Comparison of ENCODE assay signal across 27 cellular contexts in genomic region chr13:80371840-80372509, GRCh38. TPM values are rescaled to one million over a fixed set of nuclear protein-coding genes. Genes with fewer than 3 reads are reported as not detected.
DNase-seq lines count a peak whose midpoint lies in the region; ATAC-seq, FAIRE-seq and TF ChIP-seq lines count a peak whose summit lies in the region.
"Had no signal": no experiment of that assay in that cellular context is flagged by ENCODE, and none has a peak within 500 bp of the region (broad histone marks: within the 10 kb centered on the region; RNA-seq: fewer than 3 reads in every experiment).

No MANE protein-coding gene starts in this region.

- in situ Hi-C loops in HepG2 (cut with HindIII; ENCODE audit: extremely low pct_ligation_motif_present, low pct_unique_long_range_greater_than_20kb), result loop anchor here (25.0 kb wide), 1 partner anchor 585 kb away; no protein-coding TSS in a partner anchor

- H3K36me3 ChIP-seq in right lobe of liver (no peaks in the 10 kb centered on the region), HepG2 (replicated peaks in 1 of 2; ENCODE audit: control insufficient read depth in 1 of 2, insufficient read depth in 2 of 2, low read length in 2 of 2) (no peaks in the 10 kb centered on the region), pancreas (no peaks in the 10 kb centered on the region)
- H3K36me3 ChIP-seq: BLaER1 treated with 17β-estradiol and CSF1 and Interleukin-3, amounts not matched to agents 10 nM and 100 nM had no signal

- intact Hi-C loops in right lobe of liver (cut with DNase I) (loop anchor here in 1 of 2 donors (10.0 kb wide), 1 partner anchor 687 kb away; no protein-coding TSS in a partner anchor), HepG2 (cut with micrococcal nuclease; ENCODE audit: unreplicated experiment) (no loop called here), pancreas (cut with DNase I) (no loop called here)

- no peak overlapping the region for H3K4me3 Mint-ChIP-seq in activated CD8-positive, alpha-beta T cell treated with anti-CD3 and anti-CD28 coated beads, Interleukin-2, amount 10 ng/mL, durations not matched to agents 7 days and 5 days
- H3K4me3 Mint-ChIP-seq: B cell; CD14-positive monocyte; CD4-positive, alpha-beta memory T cell; CD4-positive, CD25-positive, alpha-beta regulatory T cell; CD8-positive, alpha-beta memory T cell had no signal

- H3K9me3 Mint-ChIP-seq in activated CD8-positive, alpha-beta T cell treated with anti-CD3 and anti-CD28 coated beads, Interleukin-2, amount 10 ng/mL, durations not matched to agents 7 days and 5 days (ENCODE audit: insufficient read depth), result no peaks in the 10 kb centered on the region

- TF ChIP-seq CTCF in right lobe of liver (IDR thresholded peaks at IDR 0.05), result no peak
- no peak for TF ChIP-seq CTCF in HepG2 (CRISPR knock-in tag; IDR thresholded peaks at IDR 0.05)
- no peak for TF ChIP-seq CTCF in epithelial cell of esophagus (IDR thresholded peaks at IDR 0.05; ENCODE audit: insufficient read depth, low read depth, low read length, missing control alignments)
- TF ChIP-seq CTCF in pancreas (IDR thresholded peaks at IDR 0.05), result no peak

- no peak for TF ChIP-seq EP300 in HepG2 (IDR thresholded peaks at IDR 0.05; ENCODE audit: low read depth in 2 of 2, low read length in 2 of 2)
- no peak for TF ChIP-seq EP300 in HepG2 (CRISPR knock-in tag; IDR thresholded peaks at IDR 0.05; ENCODE audit: borderline replicate concordance)

- no peak for TF ChIP-seq RAD21 in HepG2 (CRISPR knock-in tag; IDR thresholded peaks at IDR 0.05)

- H4K20me1 ChIP-seq in HepG2 (ENCODE audit: insufficient read depth, low read length), result no peaks in the 10 kb centered on the region
- H4K20me1 ChIP-seq: BLaER1 treated with 17β-estradiol and CSF1 and Interleukin-3, amounts not matched to agents 10 nM and 100 nM had no signal

- no peak overlapping the region for H3K27ac ChIP-seq in right lobe of liver
- H3K27ac ChIP-seq in HepG2 (ENCODE audit: extremely low read length, insufficient read depth, low read length), result no peak overlapping the region
- peak overlapping the region in 1 of 4 donors; percentile 11 for H3K27ac ChIP-seq in pancreas
- H3K27ac ChIP-seq: 22Rv1; A549; BLaER1 treated with 17β-estradiol and CSF1 and Interleukin-3, amounts not matched to agents 10 nM and 100 nM had no signal

- no peak overlapping the region for H3K27ac Mint-ChIP-seq in activated CD8-positive, alpha-beta T cell treated with anti-CD3 and anti-CD28 coated beads, Interleukin-2, amount 10 ng/mL, durations not matched to agents 7 days and 5 days
- H3K27ac Mint-ChIP-seq: B cell; CD14-positive monocyte; CD4-positive, alpha-beta memory T cell; CD4-positive, CD25-positive, alpha-beta regulatory T cell; CD8-positive, alpha-beta memory T cell had no signal

- DNase-seq in right lobe of liver (no peak), HepG2 (ENCODE audit: low spot score) (no peak), epithelial cell of esophagus (ENCODE audit: low read depth) (peak; percentile 14), left lobe of liver (ENCODE audit: low spot score) (no peak), pancreas (no peak), SW480 (ENCODE audit: low spot score) (no peak), NCI-H2081 treated with DMSO at 0.1 percent for 48 hours (lab: John Stamatoyannopoulos, UW) (no peak)
- no peak for DNase-seq in activated CD8-positive, alpha-beta T cell treated with anti-CD3 and anti-CD28 coated beads, Interleukin-2, amount 10 ng/mL, durations not matched to agents 7 days and 5 days
- DNase-seq: AML-193; CD4-positive, alpha-beta memory T cell; CD4-positive, CD25-positive, alpha-beta regulatory T cell; CD8-positive, alpha-beta memory T cell; COR-L47; DMS 273 treated with DMSO at 0.1 percent for 48 hours; DMS153; DMS53; DMS79; DND-41; EL; GDM1 had no signal

- H3K4me3 ChIP-seq in right lobe of liver (no peak overlapping the region), HepG2 (replicated peaks in 1 of 3; ENCODE audit: insufficient read depth in 1 of 3, low read depth in 2 of 3, low read length in 3 of 3) (no peak overlapping the region), epithelial cell of esophagus (ENCODE audit: low read length) (no peak overlapping the region), pancreas (no peak overlapping the region)
- H3K4me3 ChIP-seq: A549; BLaER1 treated with 17β-estradiol and CSF1 and Interleukin-3, amounts not matched to agents 10 nM and 100 nM; GM12878 had no signal

- ATAC-seq in right lobe of liver (peak; percentile 36 to 84 (median 63)), HepG2 (no peak), left lobe of liver (peak; percentile 33), pancreas (peak in 3 of 4 donors; percentile 21 to 62 (median 57))
- ATAC-seq in activated CD8-positive, alpha-beta T cell treated with anti-CD3 and anti-CD28 coated beads, Interleukin-2, amount 10 ng/mL, durations not matched to agents 7 days and 5 days, result no peak
- ATAC-seq: A549, GM12878 had no signal

- no TSS peak for BruUV-seq in HepG2 (replicated peaks; lab: Mats Ljungman, UMichigan)

- CTCF ChIA-PET in HepG2 (lab: Yijun Ruan, JAX; ENCODE audit: low intra/inter-chr PET ratio, low total read pairs), result no interaction called here
- CTCF ChIA-PET in activated CD8-positive, alpha-beta T cell treated with anti-CD3 and anti-CD28 coated beads, Interleukin-2, amount 10 ng/mL, durations not matched to agents 7 days and 5 days (lab: Charles Lee), result no interaction called here

- H3K4me2 ChIP-seq in HepG2 (ENCODE audit: low read depth, low read length), result no peak overlapping the region
- H3K4me2 ChIP-seq: A549; BLaER1 treated with 17β-estradiol and CSF1 and Interleukin-3, amounts not matched to agents 10 nM and 100 nM had no signal

- H3K79me2 ChIP-seq in HepG2 (ENCODE audit: insufficient read depth, low read length), result no peaks in the 10 kb centered on the region

- H3K27me3 ChIP-seq in right lobe of liver (no peaks in the 10 kb centered on the region), HepG2 (ENCODE audit: control insufficient read depth in 1 of 2, insufficient read depth in 2 of 2, low read length in 2 of 2) (no peaks in the 10 kb centered on the region; a peak in 1 of 5 replicates), pancreas (no peaks in the 10 kb centered on the region)
- H3K27me3 ChIP-seq: BLaER1 treated with 17β-estradiol and CSF1 and Interleukin-3, amounts not matched to agents 10 nM and 100 nM had no signal

- H3K9ac ChIP-seq in HepG2 (ENCODE audit: insufficient read depth, low read depth, low read length), result no peak overlapping the region
- H3K9ac ChIP-seq: BLaER1 treated with 17β-estradiol and CSF1 and Interleukin-3, amounts not matched to agents 10 nM and 100 nM had no signal

- TF ChIP-seq POLR2A in right lobe of liver (IDR thresholded peaks at IDR 0.05) (no peak), HepG2 (IDR thresholded peaks at IDR 0.05; ENCODE audit: insufficient read depth in 1 of 2, low read depth in 2 of 2, low read length in 2 of 2) (no peak)

- H3K4me1 Mint-ChIP-seq in activated CD8-positive, alpha-beta T cell treated with anti-CD3 and anti-CD28 coated beads, Interleukin-2, amount 10 ng/mL, durations not matched to agents 7 days and 5 days (ENCODE audit: low read depth), result no peaks in the 10 kb centered on the region
- H3K4me1 Mint-ChIP-seq: B cell; CD14-positive monocyte; CD4-positive, alpha-beta memory T cell; CD4-positive, CD25-positive, alpha-beta regulatory T cell had no signal

- 58% methylated on average over 3 of the region's 6 CpGs for WGBS in right lobe of liver (ENCODE audit: insufficient coverage, low coverage, low lambda C conversion rate, missing lambda C conversion rate)
- WGBS in HepG2 (ENCODE audit: low lambda C conversion rate), result 40% methylated on average over 6 of the region's 6 CpGs
- 41 to 46% methylated on average over 6 of the region's 6 CpGs for WGBS in pancreas, 2 donors

- no peaks in the 10 kb centered on the region for H3K27me3 Mint-ChIP-seq in activated CD8-positive, alpha-beta T cell treated with anti-CD3 and anti-CD28 coated beads, Interleukin-2, amount 10 ng/mL, durations not matched to agents 7 days and 5 days (ENCODE audit: low read depth)
- H3K27me3 Mint-ChIP-seq: B cell; CD4-positive, alpha-beta memory T cell; CD8-positive, alpha-beta memory T cell had no signal

- H3K9me3 ChIP-seq in right lobe of liver (no peaks in the 10 kb centered on the region), HepG2 (ENCODE audit: low read length) (no peaks in the 10 kb centered on the region), pancreas (no peaks in the 10 kb centered on the region)
- H3K9me3 ChIP-seq: A549; BLaER1 treated with 17β-estradiol and CSF1 and Interleukin-3, amounts not matched to agents 10 nM and 100 nM had no signal

- H3K4me1 ChIP-seq in right lobe of liver (peaks cover 0 to 4% (median 0%) of the 10 kb centered on the region in 4 donors), HepG2 (ENCODE audit: insufficient read depth, low read length) (no peaks in the 10 kb centered on the region), pancreas (peaks cover 0 to 14% (median 5%) of the 10 kb centered on the region in 3 donors)
- H3K4me1 ChIP-seq: BLaER1 treated with 17β-estradiol and CSF1 and Interleukin-3, amounts not matched to agents 10 nM and 100 nM had no signal

- no peaks in the 10 kb centered on the region for H3K36me3 Mint-ChIP-seq in activated CD8-positive, alpha-beta T cell treated with anti-CD3 and anti-CD28 coated beads, Interleukin-2, amount 10 ng/mL, durations not matched to agents 7 days and 5 days (ENCODE audit: low read depth)
- H3K36me3 Mint-ChIP-seq: CD14-positive monocyte; CD4-positive, alpha-beta memory T cell; CD4-positive, CD25-positive, alpha-beta regulatory T cell; CD8-positive, alpha-beta memory T cell had no signal

- FAIRE-seq in HepG2 (lab: Jason Lieb, UNC) (no peak), pancreas (lab: Jason Lieb, UNC) (no peak)
- FAIRE-seq: A549, GM12878, GM12892 had no signal

- POLR2A ChIA-PET in HepG2 (lab: Yijun Ruan, JAX), result no interaction called here
- POLR2A ChIA-PET in activated CD8-positive, alpha-beta T cell treated with anti-CD3 and anti-CD28 coated beads, Interleukin-2, amount 10 ng/mL, durations not matched to agents 7 days and 5 days (lab: Charles Lee), result no interaction called here

- no peak overlapping the region for H2AFZ ChIP-seq in HepG2 (ENCODE audit: low read length)

RNA-seq across cellular contexts. Expression of gene SPRY2, which starts 31.0 kb away (rescaled TPM):
- total RNA-seq in right lobe of liver, result 10 to 100 TPM in 3 of 6 experiments, 1 to 10 TPM in 3; 9.4 to 14.7 (median 10.5) TPM
- 7.4 and 9.8 TPM in 2 replicates for total RNA-seq in HepG2 (2016; rRNA removed; fragmentation: Illumina TruSeq; extraction: Trizol)
- total RNA-seq in HepG2 (2016; cell fraction: cytosol; rRNA removed; fragmentation: Illumina TruSeq; extraction: Trizol; ENCODE audit: low read depth), result 4.1 and 5.1 TPM in 2 replicates
- total RNA-seq in HepG2 (2016; cell fraction: insoluble cytoplasmic fraction; rRNA removed; fragmentation: Illumina TruSeq; extraction: Trizol), result 7.1 and 7.9 TPM in 2 replicates
- total RNA-seq in HepG2 (2016; cell fraction: membrane; rRNA removed; fragmentation: Illumina TruSeq; extraction: Trizol), result 12.8 and 12.9 TPM in 2 replicates
- 9.3 and 9.6 TPM in 2 replicates for total RNA-seq in HepG2 (2016; cell fraction: nucleus; rRNA removed; fragmentation: Illumina TruSeq; extraction: Trizol)
- polyA plus RNA-seq in HepG2 (2011; rRNA removed), result 21.4 and 25.1 TPM in 2 replicates
- polyA plus RNA-seq in HepG2 (2011; cell fraction: cytosol; rRNA removed), result 23.5 and 27.7 TPM in 2 replicates
- polyA plus RNA-seq in HepG2 (2011; cell fraction: nucleus; rRNA removed), result 13.8 and 14.2 TPM in 2 replicates
- 8.4 and 9.8 TPM in 2 replicates for polyA plus RNA-seq in HepG2 (2012)
- 4.9 and 5.4 TPM in 2 replicates for polyA plus RNA-seq in HepG2 (2016; cell fraction: cytosol; fragmentation: Illumina TruSeq; extraction: Trizol; ENCODE audit: low read depth)
- polyA plus RNA-seq in HepG2 (2016; cell fraction: insoluble cytoplasmic fraction; fragmentation: Illumina TruSeq; extraction: Trizol; ENCODE audit: low read depth), result 12.2 and 12.8 TPM in 2 replicates
- polyA plus RNA-seq in HepG2 (2016; cell fraction: membrane; fragmentation: Illumina TruSeq; extraction: Trizol; ENCODE audit: low read depth), result 11.6 and 12.5 TPM in 2 replicates
- polyA plus RNA-seq in HepG2 (2016; cell fraction: nucleus; fragmentation: Illumina TruSeq; extraction: Trizol; ENCODE audit: insufficient read depth, low read depth), result 16.3 and 17.0 TPM in 2 replicates
- 7.9 and 33.9 TPM in 2 replicates for polyA minus RNA-seq in HepG2 (2011; rRNA and poly(A)+ RNA removed; ENCODE audit: low replicate concordance)
- polyA minus RNA-seq in HepG2 (2011; cell fraction: cytosol; rRNA and poly(A)+ RNA removed), result 11.2 and 12.0 TPM in 2 replicates
- 12.7 and 13.4 TPM in 2 replicates for polyA minus RNA-seq in HepG2 (2011; cell fraction: nucleus; rRNA and poly(A)+ RNA removed)
- total RNA-seq in left lobe of liver, result 11.3 TPM
- 10 to 100 TPM; 10.7 to 18.8 (median 14.4) TPM for total RNA-seq in pancreas
- 10 to 100 TPM; 11.4 to 15.6 TPM for polyA plus RNA-seq in pancreas
- under 1 TPM; 0.10 to 0.29 TPM for total RNA-seq in activated CD8-positive, alpha-beta T cell treated with anti-CD3 and anti-CD28 coated beads, Interleukin-2, amount 10 ng/mL, durations not matched to agents 7 days and 5 days
- polyA plus RNA-seq: CD4-positive, alpha-beta memory T cell; CD4-positive, CD25-positive, alpha-beta regulatory T cell had no signal

Comparison
In these comparisons a context has a peak if more than half of its experiments do, and no peak if none do; other contexts are left out.
1. ATAC-seq: peak in right lobe of liver (4 of 4), left lobe of liver (single experiment) and pancreas (3 of 4); none in HepG2 (single experiment) and activated CD8-positive, alpha-beta T cell treated with anti-CD3 and anti-CD28 coated beads, Interleukin-2, amount 10 ng/mL, durations not matched to agents 7 days and 5 days (single experiment).